In genomic region chr5:67032921-67033664, GRCh38 we compare ENCODE assay signal across 11 cellular contexts.
A peak's percentile ranks its signal among the peaks of the same experiment; 100 is the strongest.
DNase-seq lines count a peak whose midpoint lies in the region; ATAC-seq, FAIRE-seq and TF ChIP-seq lines count a peak whose summit lies in the region.
"Had no signal": no experiment of that assay in that cellular context is flagged by ENCODE, and none has a peak within 500 bp of the region (broad histone marks: within the 10 kb centered on the region; RNA-seq: fewer than 3 reads in every experiment).

No MANE protein-coding gene starts in this region.

- H3K9me3 ChIP-seq in kidney (ENCODE audit: control insufficient read depth in 1 of 2, low read length in 2 of 2) (no peaks in the 10 kb centered on the region), upper lobe of right lung (no peaks in the 10 kb centered on the region)

- no peak for ATAC-seq in stimulated activated naive CD8-positive, alpha-beta T cell treated with anti-CD3 and anti-CD28 coated beads, Interleukin-15, amount 100 ng/mL, for 72 hours
- ATAC-seq in upper lobe of right lung (peak; percentile 58), HG03457 (IDR thresholded peaks at IDR 0.05; ENCODE audit: unreplicated experiment) (no peak)
- ATAC-seq: T-cell had no signal

- no peaks in the 10 kb centered on the region for H3K36me3 ChIP-seq in kidney (ENCODE audit: control insufficient read depth in 1 of 2, insufficient read depth in 2 of 2, low read length in 2 of 2)
- no peaks in the 10 kb centered on the region for H3K36me3 ChIP-seq in upper lobe of right lung

- TF ChIP-seq CTCF in kidney (IDR thresholded peaks at IDR 0.05; ENCODE audit: borderline replicate concordance, extremely low read depth, insufficient read depth) (no peak), upper lobe of right lung (IDR thresholded peaks at IDR 0.05) (no peak)

- peaks cover 6 to 16% of the 10 kb centered on the region in 2 donors for H3K4me1 ChIP-seq in kidney (ENCODE audit: control insufficient read depth in 1 of 2, insufficient read depth in 1 of 2, low read depth in 1 of 2, low read length in 2 of 2)
- H3K4me1 ChIP-seq in upper lobe of right lung = peaks cover 52% of the 10 kb centered on the region

- DNase-seq in stimulated activated naive CD8-positive, alpha-beta T cell treated with anti-CD3 and anti-CD28 coated beads, Interleukin-15, amount 100 ng/mL, for 72 hours = no peak
- no peak for DNase-seq in activated naive CD8-positive, alpha-beta T cell treated with anti-CD3 and anti-CD28 coated beads for 36 hours
- DNase-seq in kidney (no peak), upper lobe of right lung (no peak), DMS53 (lab: John Stamatoyannopoulos, UW) (no peak), T-helper 2 cell (no peak)
- DNase-seq: NCI-H2081 treated with DMSO at 0.1 percent for 48 hours, T-cell had no signal

- H3K4me1 Mint-ChIP-seq in stimulated activated naive CD8-positive, alpha-beta T cell treated with anti-CD3 and anti-CD28 coated beads, Interleukin-15, Interleukin-2, amounts not matched to agents 100 ng/mL and 50 ng/mL, for 24 hours (ENCODE audit: low read depth) = peaks cover 89% of the 10 kb centered on the region
- peaks cover 93% of the 10 kb centered on the region for H3K4me1 Mint-ChIP-seq in stimulated activated naive CD8-positive, alpha-beta T cell treated with anti-CD3 and anti-CD28 coated beads, Interleukin-15, amount 100 ng/mL, for 72 hours
- peaks cover 67% of the 10 kb centered on the region for H3K4me1 Mint-ChIP-seq in activated naive CD8-positive, alpha-beta T cell treated with anti-CD3 and anti-CD28 coated beads for 36 hours

- H3K27me3 ChIP-seq in upper lobe of right lung = no peaks in the 10 kb centered on the region

- peak overlapping the region; percentile 97 for H3K27ac Mint-ChIP-seq in stimulated activated naive CD8-positive, alpha-beta T cell treated with anti-CD3 and anti-CD28 coated beads, Interleukin-15, Interleukin-2, amounts not matched to agents 100 ng/mL and 50 ng/mL, for 24 hours
- peak overlapping the region in 1 of 2 donors; percentile 20 for H3K27ac Mint-ChIP-seq in stimulated activated naive CD8-positive, alpha-beta T cell treated with anti-CD3 and anti-CD28 coated beads, Interleukin-15, amount 100 ng/mL, for 72 hours
- H3K27ac Mint-ChIP-seq in activated naive CD8-positive, alpha-beta T cell treated with anti-CD3 and anti-CD28 coated beads for 36 hours = peak overlapping the region; percentile 92
- H3K27ac Mint-ChIP-seq: T-cell had no signal

- FAIRE-seq in kidney (lab: Jason Lieb, UNC) = peak; percentile 27

- H3K4me3 ChIP-seq in kidney (ENCODE audit: low read length in 2 of 2) = no peak overlapping the region
- no peak overlapping the region for H3K4me3 ChIP-seq in upper lobe of right lung
- H3K4me3 ChIP-seq: smooth muscle cell had no signal

- H3K9ac ChIP-seq in kidney (ENCODE audit: low read length in 2 of 2) = no peak overlapping the region

- H3K4me3 Mint-ChIP-seq in stimulated activated naive CD8-positive, alpha-beta T cell treated with anti-CD3 and anti-CD28 coated beads, Interleukin-15, Interleukin-2, amounts not matched to agents 100 ng/mL and 50 ng/mL, for 24 hours = no peak overlapping the region
- no peak overlapping the region for H3K4me3 Mint-ChIP-seq in stimulated activated naive CD8-positive, alpha-beta T cell treated with anti-CD3 and anti-CD28 coated beads, Interleukin-15, amount 100 ng/mL, for 72 hours
- no peak overlapping the region for H3K4me3 Mint-ChIP-seq in activated naive CD8-positive, alpha-beta T cell treated with anti-CD3 and anti-CD28 coated beads for 36 hours
- H3K4me3 Mint-ChIP-seq: T-cell had no signal

- no peaks in the 10 kb centered on the region for H3K27me3 Mint-ChIP-seq in stimulated activated naive CD8-positive, alpha-beta T cell treated with anti-CD3 and anti-CD28 coated beads, Interleukin-15, Interleukin-2, amounts not matched to agents 100 ng/mL and 50 ng/mL, for 24 hours
- H3K27me3 Mint-ChIP-seq in stimulated activated naive CD8-positive, alpha-beta T cell treated with anti-CD3 and anti-CD28 coated beads, Interleukin-15, amount 100 ng/mL, for 72 hours = no peaks in the 10 kb centered on the region
- H3K27me3 Mint-ChIP-seq in activated naive CD8-positive, alpha-beta T cell treated with anti-CD3 and anti-CD28 coated beads for 36 hours = no peaks in the 10 kb centered on the region
- H3K27me3 Mint-ChIP-seq: T-cell had no signal

- H3K27ac ChIP-seq in kidney (ENCODE audit: low read depth in 2 of 2, low read length in 2 of 2) (no peak overlapping the region), upper lobe of right lung (no peak overlapping the region)

- peaks cover 1% of the 10 kb centered on the region for H3K9me3 Mint-ChIP-seq in stimulated activated naive CD8-positive, alpha-beta T cell treated with anti-CD3 and anti-CD28 coated beads, Interleukin-15, Interleukin-2, amounts not matched to agents 100 ng/mL and 50 ng/mL, for 24 hours
- no peaks in the 10 kb centered on the region for H3K9me3 Mint-ChIP-seq in stimulated activated naive CD8-positive, alpha-beta T cell treated with anti-CD3 and anti-CD28 coated beads, Interleukin-15, amount 100 ng/mL, for 72 hours
- H3K9me3 Mint-ChIP-seq in activated naive CD8-positive, alpha-beta T cell treated with anti-CD3 and anti-CD28 coated beads for 36 hours = no peaks in the 10 kb centered on the region
- H3K9me3 Mint-ChIP-seq: T-cell had no signal

- intact Hi-C loops in kidney (cut with DNase I) = no loop called here
- intact Hi-C loops in upper lobe of right lung (cut with DNase I) = no loop called here

- peaks cover 11% of the 10 kb centered on the region for H3K36me3 Mint-ChIP-seq in stimulated activated naive CD8-positive, alpha-beta T cell treated with anti-CD3 and anti-CD28 coated beads, Interleukin-15, Interleukin-2, amounts not matched to agents 100 ng/mL and 50 ng/mL, for 24 hours (ENCODE audit: low read depth)
- H3K36me3 Mint-ChIP-seq in activated naive CD8-positive, alpha-beta T cell treated with anti-CD3 and anti-CD28 coated beads for 36 hours = peaks cover 12% of the 10 kb centered on the region
